In genomic region chr3:62375655-62376054, GRCh38 we compare ENCODE assay signal across 15 cellular contexts. TPM values are rescaled to one million over a fixed set of nuclear protein-coding genes. Genes with fewer than 3 reads are reported as not detected.
DNase-seq lines count a peak whose midpoint lies in the region; ATAC-seq and TF ChIP-seq lines count a peak whose summit lies in the region.
"Had no signal": no experiment of that assay in that cellular context is flagged by ENCODE, and none has a peak within 500 bp of the region (broad histone marks: within the 10 kb centered on the region; RNA-seq: fewer than 3 reads in every experiment).

No MANE protein-coding gene starts in this region.

- peaks cover 99% of the 10 kb centered on the region for H3K27me3 ChIP-seq in iPS-15b (ENCODE audit: control insufficient read depth, insufficient read depth, low read length)

- H3K36me3 Mint-ChIP-seq in WTC11 = peaks cover 2% of the 10 kb centered on the region
- H3K36me3 Mint-ChIP-seq in stimulated activated naive B cell treated with anti-CD40 and anti-IgM and Interleukin-4, amounts not matched to agents 10 μg/mL and 1 μg/mL and 100 μg/mL, for 72 hours = peaks cover 0 to 3% of the 10 kb centered on the region in 2 donors
- H3K36me3 Mint-ChIP-seq: CD4-positive, CD25-positive, alpha-beta regulatory T cell; IgD-negative memory B cell had no signal

- H3K4me3 Mint-ChIP-seq in WTC11 = peak overlapping the region; percentile 20
- peak overlapping the region in 1 of 2 donors; percentile 23 for H3K4me3 Mint-ChIP-seq in stimulated activated naive B cell treated with anti-CD40 and anti-IgM and Interleukin-4, amounts not matched to agents 10 μg/mL and 1 μg/mL and 100 μg/mL, for 72 hours
- H3K4me3 Mint-ChIP-seq: CD4-positive, CD25-positive, alpha-beta regulatory T cell had no signal

- ATAC-seq in WTC11 (no peak), GM21528 (IDR thresholded peaks at IDR 0.05; ENCODE audit: low FRiP score, unreplicated experiment) (no peak)
- ATAC-seq in stimulated activated naive B cell treated with anti-CD40 and anti-IgM and Interleukin-4, amounts not matched to agents 10 μg/mL and 1 μg/mL and 100 μg/mL, for 72 hours (replicated peaks) = no peak

- TF ChIP-seq CTCF in GM13977 (IDR thresholded peaks at IDR 0.05; ENCODE audit: extremely low read depth, insufficient read depth, missing control alignments) = no peak
- no peak for TF ChIP-seq CTCF in WTC11 (IDR thresholded peaks at IDR 0.05)

- H3K9me3 ChIP-seq in iPS-15b (ENCODE audit: control insufficient read depth, insufficient read depth, low read length) = no peaks in the 10 kb centered on the region

- H3K4me1 ChIP-seq in iPS-15b (ENCODE audit: control insufficient read depth, insufficient read depth, low read length) = peaks cover 44% of the 10 kb centered on the region
- H3K4me1 ChIP-seq: BLaER1 treated with 17β-estradiol and CSF1 and Interleukin-3, amounts not matched to agents 10 nM and 100 nM had no signal

- peak; percentile 14 for DNase-seq in GM13977 (ENCODE audit: low spot score)
- DNase-seq in WTC11 (ENCODE audit: low spot score) = no peak
- DNase-seq in stimulated activated naive B cell treated with anti-CD40 and anti-IgM and Interleukin-4, amounts not matched to agents 10 μg/mL and 1 μg/mL and 100 μg/mL, for 72 hours = no peak
- no peak for DNase-seq in activated CD4-positive, alpha-beta T cell treated with anti-CD3 and anti-CD28 coated beads for 1 hour
- no peak for DNase-seq in NAMALWA (ENCODE audit: low spot score)
- DNase-seq: 8988T; ACHN; CD4-positive, CD25-positive, alpha-beta regulatory T cell; DMS53; KG1 had no signal

- H3K27me3 Mint-ChIP-seq in WTC11 (ENCODE audit: low read depth) = peaks cover 100% of the 10 kb centered on the region
- H3K27me3 Mint-ChIP-seq in stimulated activated naive B cell treated with anti-CD40 and anti-IgM and Interleukin-4, amounts not matched to agents 10 μg/mL and 1 μg/mL and 100 μg/mL, for 72 hours = peaks cover 82 to 88% of the 10 kb centered on the region in 2 donors

- peak overlapping the region; percentile 39 for H3K4me3 ChIP-seq in iPS-15b (ENCODE audit: low read depth, low read length)
- H3K4me3 ChIP-seq: BLaER1 treated with 17β-estradiol and CSF1 and Interleukin-3, amounts not matched to agents 10 nM and 100 nM had no signal

- peaks cover 67% of the 10 kb centered on the region for H3K4me1 Mint-ChIP-seq in WTC11
- peaks cover 3 to 5% of the 10 kb centered on the region in 2 donors for H3K4me1 Mint-ChIP-seq in stimulated activated naive B cell treated with anti-CD40 and anti-IgM and Interleukin-4, amounts not matched to agents 10 μg/mL and 1 μg/mL and 100 μg/mL, for 72 hours

- no peaks in the 10 kb centered on the region for H3K36me3 ChIP-seq in iPS-15b (ENCODE audit: control insufficient read depth, insufficient read depth, low read length)
- H3K36me3 ChIP-seq: BLaER1 treated with 17β-estradiol and CSF1 and Interleukin-3, amounts not matched to agents 10 nM and 100 nM had no signal

- POLR2A ChIA-PET in WTC11 (lab: Charles Lee) = no interaction called here

- CTCF ChIA-PET in WTC11 (lab: Charles Lee) = interaction anchor here (1.1 kb wide), 1 partner anchor 10 kb away, joined by 3 read pairs; no protein-coding TSS in a partner anchor

- in situ Hi-C loops in GM13977 (cut with MboI; ENCODE audit: low pct_unique_long_range_greater_than_20kb, low sequenced_read_pairs, unreplicated experiment) = no loop called here

- H3K9me3 Mint-ChIP-seq in WTC11 = no peaks in the 10 kb centered on the region
- H3K9me3 Mint-ChIP-seq in stimulated activated naive B cell treated with anti-CD40 and anti-IgM and Interleukin-4, amounts not matched to agents 10 μg/mL and 1 μg/mL and 100 μg/mL, for 72 hours = no peaks in the 10 kb centered on the region

- no peak overlapping the region for H3K27ac Mint-ChIP-seq in WTC11
- H3K27ac Mint-ChIP-seq in stimulated activated naive B cell treated with anti-CD40 and anti-IgM and Interleukin-4, amounts not matched to agents 10 μg/mL and 1 μg/mL and 100 μg/mL, for 72 hours = peak overlapping the region; percentile 10
- H3K27ac Mint-ChIP-seq: CD4-positive, CD25-positive, alpha-beta regulatory T cell; IgD-negative memory B cell had no signal

- no peak overlapping the region for H3K9ac ChIP-seq in iPS-15b (ENCODE audit: low read depth, low read length)
- H3K9ac ChIP-seq: BLaER1 treated with 17β-estradiol and CSF1 and Interleukin-3, amounts not matched to agents 10 nM and 100 nM had no signal

TF ChIP-seq in WTC11, 78 proteins besides CTCF, POLR2A, EP300 and RAD21:
- TF ChIP-seq NR1H2 (CRISPR knock-in tag; IDR thresholded peaks at IDR 0.05) = no peak
- TF ChIP-seq, protein P1, sequence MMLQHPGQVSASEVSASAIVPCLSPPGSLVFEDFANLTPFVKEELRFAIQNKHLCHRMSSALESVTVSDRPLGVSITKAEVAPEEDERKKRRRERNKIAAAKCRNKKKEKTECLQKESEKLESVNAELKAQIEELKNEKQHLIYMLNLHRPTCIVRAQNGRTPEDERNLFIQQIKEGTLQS (CRISPR knock-in tag; conservative IDR thresholded peaks at IDR 0.05) = no peak
- TF ChIP-seq JUN (CRISPR knock-in tag; IDR thresholded peaks at IDR 0.05) = no peak
- TF ChIP-seq ZNF219 (CRISPR knock-in tag; IDR thresholded peaks at IDR 0.05; ENCODE audit: borderline replicate concordance) = no peak
- TF ChIP-seq OVOL2 (CRISPR knock-in tag; IDR thresholded peaks at IDR 0.05; ENCODE audit: borderline replicate concordance) = no peak
- no peak for TF ChIP-seq AR (CRISPR knock-in tag; IDR thresholded peaks at IDR 0.05)
- no peak for TF ChIP-seq USF1 (CRISPR knock-in tag; IDR thresholded peaks at IDR 0.05)
- TF ChIP-seq SMAD3 (CRISPR knock-in tag; IDR thresholded peaks at IDR 0.05; ENCODE audit: borderline replicate concordance) = no peak
- TF ChIP-seq IRF1 (CRISPR knock-in tag; IDR thresholded peaks at IDR 0.05) = no peak

RNA-seq across cellular contexts. Expression of gene FEZF2, which starts 2.3 kb away (rescaled TPM):
- not detected in 3 replicates for total RNA-seq in WTC11 (2021)
- total RNA-seq: CD4-positive, CD25-positive, alpha-beta regulatory T cell; HT1080 had no signal
